ENCODE assay signal across 26 cellular contexts in genomic region chr1:47786301-47786700, GRCh38.
"Had no signal": no experiment of that assay in that cellular context is flagged by ENCODE, and none has a peak within 500 bp of the region (broad histone marks: within the 10 kb centered on the region; RNA-seq: fewer than 3 reads in every experiment).

No MANE protein-coding gene starts in this region.

- ATAC-seq: activated CD4-positive, CD25-positive, alpha-beta regulatory T cell treated with anti-CD3 and anti-CD28 coated beads, Interleukin-2, amount 50 U/mL, for 24 hours; effector memory CD8-positive, alpha-beta T cell; stimulated activated naive CD8-positive, alpha-beta T cell treated with anti-CD3 and anti-CD28 coated beads, Interleukin-15, Interleukin-2, amounts not matched to agents 100 U/mL and 50 U/mL, for 24 hours had no signal

- H3K9me3 Mint-ChIP-seq: brain; effector memory CD8-positive, alpha-beta T cell; natural killer cell treated with Interleukin-12 subunit alpha and Interleukin-12 subunit beta and Interleukin-15 and Interleukin-18, amount 100 ng/mL, for 72 hours had no signal

- H3K4me3 ChIP-seq: cardiac muscle cell, heart right ventricle, lung, psoas muscle, skin epidermis, testis, upper lobe of left lung, vagina had no signal

- H3K27ac ChIP-seq: cardiac muscle cell, parathyroid adenoma, psoas muscle, upper lobe of left lung, vagina, WERI-Rb-1 had no signal

- H3K36me3 ChIP-seq: cardiac muscle cell, heart right ventricle, upper lobe of left lung, vagina, WERI-Rb-1 had no signal

- DNase-seq: activated CD4-positive, alpha-beta T cell treated with anti-CD3 and anti-CD28 coated beads for 48 hours; activated CD4-positive, alpha-beta T cell treated with anti-CD3 and anti-CD28 coated beads, Interleukin-2, amount 50 U/mL, for 48 hours; activated CD8-positive, alpha-beta memory T cell treated with anti-CD3 and anti-CD28 coated beads for 24 hours; activated effector memory CD4-positive, alpha-beta T cell treated with Interleukin-2 at 50 U/mL for 16 hours; activated naive CD4-positive, alpha-beta T cell treated with Interleukin-2 at 50 U/mL for 16 hours; anterior cingulate cortex; cortex of kidney; effector memory CD8-positive, alpha-beta T cell; psoas muscle; stimulated activated CD4-positive, alpha-beta T cell treated with anti-CD3 and anti-CD28 coated beads, Interleukin-12 subunit alpha, Interleukin-12 subunit beta, amount 100 ng/mL, for 4 hours; stimulated activated CD4-positive, alpha-beta T cell treated with anti-CD3 and anti-CD28 coated beads, Interleukin-4, amount 100 ng/mL, for 1 hour; stimulated activated naive CD8-positive, alpha-beta T cell treated with anti-CD3 and anti-CD28 coated beads, Interleukin-15, Interleukin-2, amounts not matched to agents 100 U/mL and 50 U/mL, for 24 hours; T1000; testis; upper lobe of left lung had no signal

- H3K9me3 ChIP-seq: heart right ventricle, psoas muscle, testis, upper lobe of left lung, vagina had no signal

- H3K4me3 Mint-ChIP-seq: activated naive CD8-positive, alpha-beta T cell; brain; effector memory CD8-positive, alpha-beta T cell; natural killer cell treated with Interleukin-12 subunit alpha and Interleukin-12 subunit beta and Interleukin-15 and Interleukin-18, amount 100 ng/mL, for 72 hours had no signal

- H3K4me1 ChIP-seq: parathyroid adenoma had no signal

- H3K27me3 ChIP-seq: cardiac muscle cell, heart right ventricle, testis, upper lobe of left lung, vagina had no signal

- H3K27me3 Mint-ChIP-seq: activated naive CD8-positive, alpha-beta T cell had no signal

- H3K27ac Mint-ChIP-seq: activated naive CD8-positive, alpha-beta T cell; effector memory CD8-positive, alpha-beta T cell; natural killer cell treated with Interleukin-12 subunit alpha and Interleukin-12 subunit beta and Interleukin-15 and Interleukin-18, amount 100 ng/mL, for 72 hours had no signal

- H3K9ac ChIP-seq: parathyroid adenoma had no signal

- H2AFZ ChIP-seq: parathyroid adenoma had no signal

- H3K36me3 Mint-ChIP-seq: activated naive CD8-positive, alpha-beta T cell; brain; natural killer cell treated with Interleukin-12 subunit alpha and Interleukin-12 subunit beta and Interleukin-15 and Interleukin-18, amount 100 ng/mL, for 72 hours had no signal
